ENCODE assay signal across 24 cellular contexts in genomic region chr1:42852608-42852980, GRCh38. TPM values are rescaled to one million over a fixed set of nuclear protein-coding genes. Genes with fewer than 3 reads are reported as not detected.
DNase-seq lines count a peak whose midpoint lies in the region; ATAC-seq and TF ChIP-seq lines count a peak whose summit lies in the region.
"Had no signal": no experiment of that assay in that cellular context is flagged by ENCODE, and none has a peak within 500 bp of the region (broad histone marks: within the 10 kb centered on the region; RNA-seq: fewer than 3 reads in every experiment).

No MANE protein-coding gene starts in this region.

- peaks cover 10% of the 10 kb centered on the region for H3K4me1 ChIP-seq in CD4-positive, alpha-beta memory T cell (ENCODE audit: insufficient read depth, low read length)
- H3K4me1 ChIP-seq in mesenchymal stem cell (ENCODE audit: control insufficient read depth, insufficient read depth, low read depth, low read length), result peaks cover 2% of the 10 kb centered on the region

- H3K9ac ChIP-seq in mesenchymal stem cell (ENCODE audit: low read length), result no peak overlapping the region

- no peak overlapping the region for H2BK120ac ChIP-seq in mesenchymal stem cell (ENCODE audit: low read depth, low read length)

- peaks cover 0 to 4% (median 2%) of the 10 kb centered on the region in 8 donors for H3K9me3 Mint-ChIP-seq in CD4-positive, alpha-beta memory T cell
- peaks cover 0 to 5% (median 1%) of the 10 kb centered on the region in 3 donors for H3K9me3 Mint-ChIP-seq in IgD-negative memory B cell
- H3K9me3 Mint-ChIP-seq: CD8-positive, alpha-beta T cell; stimulated activated effector memory CD8-positive, alpha-beta T cell treated with anti-CD3 and anti-CD28 coated beads, Interleukin-12 subunit alpha, Interleukin-12 subunit beta, amount 100 ng/mL, for 72 hours had no signal

- H2AFZ ChIP-seq in mesenchymal stem cell (ENCODE audit: low read depth, low read length), result no peak overlapping the region

- no peak for TF ChIP-seq CTCF in epithelial cell of esophagus (IDR thresholded peaks at IDR 0.05; ENCODE audit: insufficient read depth, low read depth, low read length, missing control alignments)

- H3K4ac ChIP-seq in mesenchymal stem cell (ENCODE audit: low read depth in 1 of 2, low read length in 2 of 2), result no peak overlapping the region

- intact Hi-C loops in CD4-positive, alpha-beta memory T cell (cut with micrococcal nuclease), result no loop called here

- CTCF ChIA-PET in CD4-positive, alpha-beta memory T cell (lab: Charles Lee; ENCODE audit: partially characterized antibody), result no interaction called here

- no peak for DNase-seq in CD4-positive, alpha-beta memory T cell
- DNase-seq in epithelial cell of esophagus (ENCODE audit: low read depth) (peak; percentile 4), mesenchymal stem cell (peak; percentile 8), ureter (ENCODE audit: low spot score) (no peak), C1 segment of cervical spinal cord (lab: John Stamatoyannopoulos, UW) (no peak), iPS-NIHi7 (ENCODE audit: extremely low spot score) (no peak)
- DNase-seq: brain microvascular endothelial cell; CD8-positive, alpha-beta T cell; cortex of kidney; endodermal cell; NCI-H146; NCI-H524 treated with DMSO at 0.1 percent for 48 hours; psoas muscle; RPMI8226; stimulated activated CD4-positive, alpha-beta T cell treated with anti-CD3 and anti-CD28 coated beads, Interleukin-2, amount 100 ng/mL, for 24 hours had no signal

- H3K4me2 ChIP-seq in mesenchymal stem cell (ENCODE audit: low read length, poor library complexity, severe bottlenecking), result no peak overlapping the region

- no peak overlapping the region for H3K27ac ChIP-seq in CD4-positive, alpha-beta memory T cell (ENCODE audit: low read depth, low read length)
- no peak overlapping the region for H3K27ac ChIP-seq in mesenchymal stem cell (ENCODE audit: low read length, poor library complexity, severe bottlenecking)
- H3K27ac ChIP-seq: brain microvascular endothelial cell, HL-60, psoas muscle, SK-N-MC, skin epidermis, thoracic aorta, VCaP had no signal

- H3K27me3 Mint-ChIP-seq in CD4-positive, alpha-beta memory T cell, result no peaks in the 10 kb centered on the region
- no peaks in the 10 kb centered on the region for H3K27me3 Mint-ChIP-seq in IgD-negative memory B cell
- H3K27me3 Mint-ChIP-seq: activated naive CD8-positive, alpha-beta T cell had no signal

- ATAC-seq in GM21576 (IDR thresholded peaks at IDR 0.05; ENCODE audit: unreplicated experiment), result no peak
- ATAC-seq: CD8-positive, alpha-beta T cell; psoas muscle; stimulated activated effector memory CD8-positive, alpha-beta T cell treated with anti-CD3 and anti-CD28 coated beads, Interleukin-12 subunit alpha, Interleukin-12 subunit beta, amount 100 ng/mL, for 72 hours had no signal

- H3K23ac ChIP-seq in mesenchymal stem cell (ENCODE audit: low read length in 2 of 2), result no peak overlapping the region

- no peak overlapping the region for H2AK5ac ChIP-seq in mesenchymal stem cell (ENCODE audit: low read length, severe bottlenecking)

- H3K36me3 ChIP-seq in CD4-positive, alpha-beta memory T cell (ENCODE audit: insufficient read depth, low read length), result peaks cover 6% of the 10 kb centered on the region
- peaks cover 15 to 37% of the 10 kb centered on the region in 2 experiments for H3K36me3 ChIP-seq in mesenchymal stem cell (ENCODE audit: control insufficient read depth in 1 of 2, insufficient read depth in 2 of 2, low read depth in 1 of 2, low read length in 2 of 2)

- H3K36me3 Mint-ChIP-seq in CD4-positive, alpha-beta memory T cell, result peaks cover 28 to 29% of the 10 kb centered on the region in 2 donors
- H3K36me3 Mint-ChIP-seq in IgD-negative memory B cell, result peaks cover 20% of the 10 kb centered on the region

- POLR2A ChIA-PET in CD4-positive, alpha-beta memory T cell (lab: Charles Lee; ENCODE audit: partially characterized antibody), result no interaction called here

- peaks cover 19 to 23% (median 19%) of the 10 kb centered on the region in 4 donors for H3K4me1 Mint-ChIP-seq in CD4-positive, alpha-beta memory T cell
- H3K4me1 Mint-ChIP-seq in IgD-negative memory B cell, result peaks cover 20 to 27% (median 22%) of the 10 kb centered on the region in 3 donors

- no peak overlapping the region for H3K4me3 ChIP-seq in CD4-positive, alpha-beta memory T cell (ENCODE audit: low read length in 2 of 2)
- H3K4me3 ChIP-seq in epithelial cell of esophagus (ENCODE audit: low read length), result no peak overlapping the region
- H3K4me3 ChIP-seq in mesenchymal stem cell (ENCODE audit: insufficient read depth in 1 of 2, low read depth in 1 of 2, low read length in 2 of 2), result no peak overlapping the region
- H3K4me3 ChIP-seq: psoas muscle, SK-N-MC, skin epidermis, thoracic aorta had no signal

- H3K79me1 ChIP-seq in mesenchymal stem cell (replicated peaks; ENCODE audit: low read length, poor library complexity, severe bottlenecking), result peaks cover 24% of the 10 kb centered on the region

- H3K14ac ChIP-seq in mesenchymal stem cell (ENCODE audit: low read length in 2 of 2), result no peak overlapping the region

- H2BK15ac ChIP-seq in mesenchymal stem cell (ENCODE audit: low read depth, poor library complexity, severe bottlenecking), result no peak overlapping the region

- no peak overlapping the region for H3K4me3 Mint-ChIP-seq in CD4-positive, alpha-beta memory T cell
- peak overlapping the region in 2 of 4 donors; percentile 8 to 42 for H3K4me3 Mint-ChIP-seq in IgD-negative memory B cell
- H3K4me3 Mint-ChIP-seq: activated naive CD8-positive, alpha-beta T cell; CD8-positive, alpha-beta T cell; endodermal cell; stimulated activated effector memory CD8-positive, alpha-beta T cell treated with anti-CD3 and anti-CD28 coated beads, Interleukin-12 subunit alpha, Interleukin-12 subunit beta, amount 100 ng/mL, for 72 hours had no signal

- H2BK5ac ChIP-seq in mesenchymal stem cell (ENCODE audit: low read depth, low read length, poor library complexity, severe bottlenecking), result no peak overlapping the region

- WGBS in mesenchymal stem cell, result 0% methylated on average over 1 of the region's 2 CpGs

- H2BK12ac ChIP-seq in mesenchymal stem cell (ENCODE audit: low read length in 2 of 2), result no peak overlapping the region

- no peak overlapping the region for H4K8ac ChIP-seq in mesenchymal stem cell (ENCODE audit: low read length)

- no peak overlapping the region for H3K18ac ChIP-seq in mesenchymal stem cell (ENCODE audit: low read depth in 1 of 2, low read length in 2 of 2)

- no peaks in the 10 kb centered on the region for H3K27me3 ChIP-seq in CD4-positive, alpha-beta memory T cell (ENCODE audit: insufficient read depth, low read length)
- no peaks in the 10 kb centered on the region for H3K27me3 ChIP-seq in mesenchymal stem cell (ENCODE audit: control insufficient read depth in 1 of 2, insufficient read depth in 1 of 2, low read length in 2 of 2)
- H3K27me3 ChIP-seq: brain microvascular endothelial cell had no signal

- H4K91ac ChIP-seq in mesenchymal stem cell (ENCODE audit: low read length), result no peak overlapping the region

- H3K27ac Mint-ChIP-seq in CD4-positive, alpha-beta memory T cell, result peak overlapping the region in 5 of 7 donors; percentile 20 to 75 (median 58)
- peak overlapping the region in 2 of 3 donors; percentile 36 to 48 for H3K27ac Mint-ChIP-seq in IgD-negative memory B cell
- H3K27ac Mint-ChIP-seq: activated naive CD8-positive, alpha-beta T cell; endodermal cell had no signal

- no peaks in the 10 kb centered on the region for H3K9me3 ChIP-seq in CD4-positive, alpha-beta memory T cell (ENCODE audit: control insufficient read depth in 1 of 2, low read length in 2 of 2)
- H3K9me3 ChIP-seq in mesenchymal stem cell (ENCODE audit: control insufficient read depth, low read length), result peaks cover 10% of the 10 kb centered on the region
- H3K9me3 ChIP-seq: psoas muscle, thoracic aorta had no signal

RNA-seq across cellular contexts. Expression of gene ZNF691, which starts 6.2 kb away (rescaled TPM):
- total RNA-seq in CD4-positive, alpha-beta memory T cell, result 10 to 100 TPM; 17.3 to 18.8 TPM
- polyA plus RNA-seq in CD4-positive, alpha-beta memory T cell, result 1 to 10 TPM; 8.6 to 10.0 TPM
- polyA plus RNA-seq in IgD-negative memory B cell, result 10.5 TPM
- 6.0 TPM for polyA plus RNA-seq in mesenchymal stem cell (2013, experiment 1 of 2)
- polyA plus RNA-seq in mesenchymal stem cell (2013, experiment 2 of 2), result 5.7 TPM
- total RNA-seq in ureter, result 8.6 TPM

RNA-seq across cellular contexts. Expression of gene SVBP, which starts 35.4 kb away (rescaled TPM):
- total RNA-seq in CD4-positive, alpha-beta memory T cell, result 10 to 100 TPM; 20.4 to 23.5 TPM
- 10 to 100 TPM; 38.6 to 48.0 TPM for polyA plus RNA-seq in CD4-positive, alpha-beta memory T cell
- polyA plus RNA-seq in IgD-negative memory B cell, result 47.1 TPM
- polyA plus RNA-seq in mesenchymal stem cell (2013, experiment 1 of 2), result 39.9 TPM
- polyA plus RNA-seq in mesenchymal stem cell (2013, experiment 2 of 2), result 39.5 TPM
- 18.8 TPM for total RNA-seq in ureter

RNA-seq across cellular contexts. Expression of gene ERMAP, which starts 35.7 kb away (rescaled TPM):
- 1 to 10 TPM; 6.5 to 8.6 TPM for total RNA-seq in CD4-positive, alpha-beta memory T cell
- 1 to 10 TPM; 2.0 to 4.1 TPM for polyA plus RNA-seq in CD4-positive, alpha-beta memory T cell
- polyA plus RNA-seq in IgD-negative memory B cell, result 1.9 TPM
- 7.8 TPM for polyA plus RNA-seq in mesenchymal stem cell (2013, experiment 1 of 2)
- 7.6 TPM for polyA plus RNA-seq in mesenchymal stem cell (2013, experiment 2 of 2)
- 22.8 TPM for total RNA-seq in ureter

Comparison
In these comparisons a context has a peak if more than half of its experiments do, and no peak if none do; other contexts are left out.
1. DNase-seq: peak in epithelial cell of esophagus (single experiment) and mesenchymal stem cell (single experiment); none in CD4-positive, alpha-beta memory T cell (0 of 5), ureter (single experiment), C1 segment of cervical spinal cord (0 of 14) and iPS-NIHi7 (single experiment).